Comparison of ENCODE assay signal across 13 cellular contexts in the genomic region with DNA sequence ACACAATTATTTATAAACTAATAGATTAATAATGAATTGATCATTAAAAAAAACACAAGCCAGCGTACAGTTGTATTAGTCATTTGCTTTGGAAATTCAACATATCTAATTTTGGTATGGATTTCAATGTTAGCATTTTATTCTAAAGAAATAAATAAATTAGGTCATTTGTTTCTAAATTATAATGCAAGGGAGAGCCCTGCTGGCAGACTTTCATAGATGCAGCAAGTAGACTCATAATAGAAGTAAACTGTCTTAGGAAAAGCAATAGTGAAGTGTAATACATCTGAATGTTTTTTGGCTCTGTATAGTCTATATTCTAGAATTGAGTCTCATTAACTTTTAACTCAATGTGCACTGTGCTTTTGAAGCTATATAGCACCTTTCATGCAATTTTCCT.
DNase-seq lines count a peak whose midpoint lies in the region; ATAC-seq and TF ChIP-seq lines count a peak whose summit lies in the region.
"Had no signal": no experiment of that assay in that cellular context is flagged by ENCODE, and none has a peak within 500 bp of the region (broad histone marks: within the 10 kb centered on the region; RNA-seq: fewer than 3 reads in every experiment).

No MANE protein-coding gene starts in this region.

- H3F3A ChIP-seq in PC-3 (ENCODE audit: low read length, unreplicated experiment) (no peaks in the 10 kb centered on the region), neural cell (ENCODE audit: insufficient read depth, low read length, poor library complexity, severe bottlenecking) (no peaks in the 10 kb centered on the region)

- H3K36me3 ChIP-seq in PC-3 (ENCODE audit: low read depth, low read length), result no peaks in the 10 kb centered on the region
- no peaks in the 10 kb centered on the region for H3K36me3 ChIP-seq in neural cell (ENCODE audit: insufficient read depth, low read length)
- no peaks in the 10 kb centered on the region for H3K36me3 ChIP-seq in testis (ENCODE audit: low read depth, missing control alignments)
- no peaks in the 10 kb centered on the region for H3K36me3 ChIP-seq in colonic mucosa
- H3K36me3 ChIP-seq: spleen had no signal

- H3K4me3 ChIP-seq in PC-3 (ENCODE audit: low read length), result no peak overlapping the region
- no peak overlapping the region for H3K4me3 ChIP-seq in neural cell (ENCODE audit: low read length)
- H3K4me3 ChIP-seq in testis, result no peak overlapping the region
- no peak overlapping the region for H3K4me3 ChIP-seq in colonic mucosa
- H3K4me3 ChIP-seq: spleen had no signal

- TF ChIP-seq EP300 in neural cell (conservative IDR thresholded peaks at IDR 0.05; ENCODE audit: poor library complexity, severe bottlenecking), result no peak

- H3K4me2 ChIP-seq in PC-3 (ENCODE audit: low read length) (no peak overlapping the region), neural cell (ENCODE audit: low read length) (no peak overlapping the region)

- no peaks in the 10 kb centered on the region for H3K79me2 ChIP-seq in PC-3 (ENCODE audit: low read length)
- no peaks in the 10 kb centered on the region for H3K79me2 ChIP-seq in neural cell (replicated peaks; ENCODE audit: insufficient read depth, low read length)

- peak; percentile 1 for DNase-seq in EL
- no peak for DNase-seq in PC-3
- DNase-seq in cerebellar cortex (ENCODE audit: low spot score), result peak; percentile 15
- no peak for DNase-seq in testis
- no peak for DNase-seq in SKM-1 treated with dmso at 0.1 percent for 144 hours (lab: John Stamatoyannopoulos, UW; ENCODE audit: unreplicated experiment)
- no peak for DNase-seq in colonic mucosa
- DNase-seq: Calu3; foreskin melanocyte; NCI-H2081 treated with DMSO at 0.1 percent for 48 hours; NK-92 treated with Interleukin-12 subunit alpha and Interleukin-12 subunit beta, amount 100 ng/mL, for 24 hours; spleen; T-cell had no signal

- H3K9me3 ChIP-seq in PC-3 (ENCODE audit: low read length) (no peaks in the 10 kb centered on the region), neural cell (ENCODE audit: low read length) (no peaks in the 10 kb centered on the region), testis (no peaks in the 10 kb centered on the region), colonic mucosa (no peaks in the 10 kb centered on the region)

- no peak overlapping the region for H3K27ac ChIP-seq in PC-3 (ENCODE audit: low read length)
- no peak overlapping the region for H3K27ac ChIP-seq in neural cell (ENCODE audit: low read length)
- no peak overlapping the region for H3K27ac ChIP-seq in testis
- no peak overlapping the region for H3K27ac ChIP-seq in colonic mucosa
- H3K27ac ChIP-seq: spleen had no signal

- H4K20me1 ChIP-seq in PC-3 (ENCODE audit: low read length), result no peaks in the 10 kb centered on the region
- H4K20me1 ChIP-seq in neural cell (ENCODE audit: insufficient read depth), result no peaks in the 10 kb centered on the region

- CTCF ChIA-PET in PC-3 (lab: Charles Lee), result no interaction called here

- H3K9me2 ChIP-seq in PC-3 (replicated peaks; ENCODE audit: low read length), result no peaks in the 10 kb centered on the region
- no peaks in the 10 kb centered on the region for H3K9me2 ChIP-seq in neural cell (ENCODE audit: insufficient read depth, low read length)

- H3K4me1 ChIP-seq in PC-3 (ENCODE audit: insufficient read depth, low read length), result no peaks in the 10 kb centered on the region
- H3K4me1 ChIP-seq in testis, result no peaks in the 10 kb centered on the region
- no peaks in the 10 kb centered on the region for H3K4me1 ChIP-seq in colonic mucosa
- H3K4me1 ChIP-seq: spleen had no signal

- H2AFZ ChIP-seq in PC-3 (ENCODE audit: low read length), result no peak overlapping the region
- no peak overlapping the region for H2AFZ ChIP-seq in neural cell (ENCODE audit: low read depth, low read length)

- peak; percentile 76 for TF ChIP-seq RAD21 in neural cell (conservative IDR thresholded peaks at IDR 0.05)

- 88 to 98% methylated on average over 1 of the region's 1 CpG for WGBS in testis, 2 donors

- H3K27me3 ChIP-seq in PC-3 (ENCODE audit: low read length) (no peaks in the 10 kb centered on the region), neural cell (ENCODE audit: insufficient read depth, low read depth, low read length) (no peaks in the 10 kb centered on the region), testis (no peaks in the 10 kb centered on the region), colonic mucosa (no peaks in the 10 kb centered on the region)
- H3K27me3 ChIP-seq: spleen had no signal

- TF ChIP-seq POLR2A in testis (IDR thresholded peaks at IDR 0.05), result no peak

- no TSS peak for BruUV-seq in PC-3 (replicated peaks; lab: Mats Ljungman, UMichigan)

- TF ChIP-seq CTCF in PC-3 (conservative IDR thresholded peaks at IDR 0.05; ENCODE audit: low read depth, low read length) (peak; percentile 40; the same call in 1 of the 2 replicates), neural cell (IDR thresholded peaks at IDR 0.05; ENCODE audit: poor library complexity, severe bottlenecking) (peak; percentile 62), testis (IDR thresholded peaks at IDR 0.05) (no peak), colonic mucosa (IDR thresholded peaks at IDR 0.05) (no peak)

- POLR2A ChIA-PET in PC-3 (lab: Charles Lee; ENCODE audit: unreplicated experiment), result no interaction called here

- peak; percentile 33; the same call in 1 of the 2 replicates for ATAC-seq in PC-3
- ATAC-seq: T-cell had no signal

- intact Hi-C loops in PC-3 (cut with micrococcal nuclease) (loop anchor here (10.0 kb wide), 2 partner anchors 410 to 500 kb away; no protein-coding TSS in a partner anchor), testis (cut with DNase I; ENCODE audit: low total_unique reads) (no loop called here), colonic mucosa (cut with DNase I) (no loop called here)

- H3K9ac ChIP-seq in PC-3 (ENCODE audit: low read length), result no peak overlapping the region
- no peak overlapping the region for H3K9ac ChIP-seq in neural cell (ENCODE audit: low read length)
- no peak overlapping the region for H3K9ac ChIP-seq in colonic mucosa (ENCODE audit: low read depth in 2 of 2, low read length in 2 of 2)

TF ChIP-seq in neural cell, 6 proteins besides CTCF, POLR2A, EP300 and RAD21:
- TF ChIP-seq MXI1 (conservative IDR thresholded peaks at IDR 0.05; ENCODE audit: poor library complexity, severe bottlenecking), result no peak
- no peak for TF ChIP-seq TAF1 (IDR thresholded peaks at IDR 0.05; ENCODE audit: low read depth)
- peak; percentile 70 for TF ChIP-seq SMC3 (conservative IDR thresholded peaks at IDR 0.05; ENCODE audit: poor library complexity)
- TF ChIP-seq, protein P1, sequence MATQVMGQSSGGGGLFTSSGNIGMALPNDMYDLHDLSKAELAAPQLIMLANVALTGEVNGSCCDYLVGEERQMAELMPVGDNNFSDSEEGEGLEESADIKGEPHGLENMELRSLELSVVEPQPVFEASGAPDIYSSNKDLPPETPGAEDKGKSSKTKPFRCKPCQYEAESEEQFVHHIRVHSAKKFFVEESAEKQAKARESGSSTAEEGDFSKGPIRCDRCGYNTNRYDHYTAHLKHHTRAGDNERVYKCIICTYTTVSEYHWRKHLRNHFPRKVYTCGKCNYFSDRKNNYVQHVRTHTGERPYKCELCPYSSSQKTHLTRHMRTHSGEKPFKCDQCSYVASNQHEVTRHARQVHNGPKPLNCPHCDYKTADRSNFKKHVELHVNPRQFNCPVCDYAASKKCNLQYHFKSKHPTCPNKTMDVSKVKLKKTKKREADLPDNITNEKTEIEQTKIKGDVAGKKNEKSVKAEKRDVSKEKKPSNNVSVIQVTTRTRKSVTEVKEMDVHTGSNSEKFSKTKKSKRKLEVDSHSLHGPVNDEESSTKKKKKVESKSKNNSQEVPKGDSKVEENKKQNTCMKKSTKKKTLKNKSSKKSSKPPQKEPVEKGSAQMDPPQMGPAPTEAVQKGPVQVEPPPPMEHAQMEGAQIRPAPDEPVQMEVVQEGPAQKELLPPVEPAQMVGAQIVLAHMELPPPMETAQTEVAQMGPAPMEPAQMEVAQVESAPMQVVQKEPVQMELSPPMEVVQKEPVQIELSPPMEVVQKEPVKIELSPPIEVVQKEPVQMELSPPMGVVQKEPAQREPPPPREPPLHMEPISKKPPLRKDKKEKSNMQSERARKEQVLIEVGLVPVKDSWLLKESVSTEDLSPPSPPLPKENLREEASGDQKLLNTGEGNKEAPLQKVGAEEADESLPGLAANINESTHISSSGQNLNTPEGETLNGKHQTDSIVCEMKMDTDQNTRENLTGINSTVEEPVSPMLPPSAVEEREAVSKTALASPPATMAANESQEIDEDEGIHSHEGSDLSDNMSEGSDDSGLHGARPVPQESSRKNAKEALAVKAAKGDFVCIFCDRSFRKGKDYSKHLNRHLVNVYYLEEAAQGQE (IDR thresholded peaks at IDR 0.05; ENCODE audit: borderline replicate concordance), result no peak
- no peak for TF ChIP-seq POLR2AphosphoS5 (IDR thresholded peaks at IDR 0.05)
- TF ChIP-seq EZH2 (IDR thresholded peaks at IDR 0.05; ENCODE audit: borderline replicate concordance, insufficient read depth, low read length, poor library complexity, severe bottlenecking), result no peak

Comparison
In these comparisons a context has a peak if more than half of its experiments do, and no peak if none do; other contexts are left out.
1. DNase-seq: peak in EL (single experiment) and cerebellar cortex (single experiment); none in PC-3 (single experiment), testis (single experiment), SKM-1 treated with dmso at 0.1 percent for 144 hours (single experiment) and colonic mucosa (single experiment).
2. CTCF ChIP-seq: peak in PC-3 (single experiment) and neural cell (single experiment); none in testis (0 of 3) and colonic mucosa (single experiment).